In the genomic region with DNA sequence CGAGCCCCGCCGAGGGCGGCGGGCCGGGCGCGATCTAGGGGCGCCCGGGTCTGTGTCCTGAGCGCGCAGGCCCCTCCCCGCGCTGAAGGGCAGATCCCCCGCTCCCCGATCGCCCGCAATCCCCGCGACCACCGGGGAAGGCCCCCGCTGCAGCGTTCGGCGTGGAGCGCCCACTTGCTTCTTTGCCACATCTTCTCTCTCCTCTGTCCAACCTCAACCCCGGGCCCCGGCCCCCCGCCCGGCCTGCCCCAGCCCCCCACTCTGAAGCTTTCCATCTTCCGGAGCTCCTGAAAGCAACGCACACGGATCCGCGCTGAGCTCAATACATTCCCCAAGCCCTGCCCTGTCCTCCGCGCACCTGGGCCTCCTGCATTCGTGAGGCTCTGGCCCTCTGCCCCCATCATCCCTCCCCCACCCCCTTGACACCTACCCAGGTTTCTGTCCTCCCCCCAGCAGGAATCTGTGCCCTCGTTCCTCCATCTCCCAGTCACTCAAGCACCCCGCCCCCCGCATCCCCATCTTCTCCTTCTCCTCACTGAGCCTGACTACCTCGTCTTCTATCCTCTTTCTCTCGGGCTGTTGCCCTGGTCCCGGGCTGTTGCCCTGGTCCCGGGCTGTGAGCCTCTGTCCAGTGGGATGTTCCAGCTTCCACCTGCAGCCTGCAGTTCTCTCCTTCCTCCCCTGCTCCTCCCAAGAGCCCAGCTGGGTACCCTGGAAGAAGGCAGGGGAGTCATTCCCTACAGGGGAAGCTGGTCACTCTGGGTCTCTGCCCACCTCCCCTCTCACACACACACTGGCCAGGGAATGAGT, we compare ENCODE assay signal across 8 cellular contexts. TPM values are rescaled to one million over a fixed set of nuclear protein-coding genes. Genes with fewer than 3 reads are reported as not detected.
DNase-seq lines count a peak whose midpoint lies in the region; ATAC-seq and TF ChIP-seq lines count a peak whose summit lies in the region.

No MANE protein-coding gene starts in this region.

- peak overlapping the region; percentile 81 for H3K4me3 Mint-ChIP-seq in nephron progenitor cell

- H3K36me3 ChIP-seq in BJ (ENCODE audit: control insufficient read depth, insufficient read depth, low read length): peaks cover 11% of the 10 kb centered on the region

- DNase-seq in BJ (ENCODE audit: low read depth) (no peak), coronary artery (ENCODE audit: low spot score) (no peak), nephron progenitor cell (no peak), hippocampal formation (lab: John Stamatoyannopoulos, UW) (no peak), NCI-H187 (lab: John Stamatoyannopoulos, UW) (no peak), NCI-H1436 (lab: John Stamatoyannopoulos, UW) (no peak)
- no peak for DNase-seq in Jurkat, Clone E6-1 (ENCODE audit: low read depth, low spot score)

- H3K27me3 ChIP-seq in BJ (ENCODE audit: control insufficient read depth, insufficient read depth, low read length): no peaks in the 10 kb centered on the region

- H3K9me3 Mint-ChIP-seq in nephron progenitor cell: no peaks in the 10 kb centered on the region

- ATAC-seq in HG02623 (IDR thresholded peaks at IDR 0.05; ENCODE audit: unreplicated experiment): no peak

- H3K27ac ChIP-seq in coronary artery: peak overlapping the region; percentile 98 to 99

- peaks cover 32% of the 10 kb centered on the region for H3K27me3 Mint-ChIP-seq in nephron progenitor cell (ENCODE audit: low read depth, poor library complexity)

- POLR2A ChIA-PET in BJ (lab: Charles Lee): interaction anchor here (2.3 kb wide), 1 partner anchor 11 kb away, joined by 15 read pairs; no protein-coding TSS in a partner anchor

- CTCF ChIA-PET in BJ (lab: Yijun Ruan, JAX): interaction anchor here (0.5 to 7.4 kb wide), 8 partner anchors 10 to 851 kb away, joined by 3 to 39 read pairs (median 4); a partner anchor contains a TSS

- no peak overlapping the region for H3K27ac Mint-ChIP-seq in nephron progenitor cell

- H3K4me3 ChIP-seq in BJ (ENCODE audit: low read depth, low read length) (peak overlapping the region; percentile 68), coronary artery (peak overlapping the region; percentile 83)
- peak overlapping the region; percentile 46 for H3K4me3 ChIP-seq in Jurkat, Clone E6-1 (ENCODE audit: low read length)

- no peak for TF ChIP-seq CTCF in BJ (IDR thresholded peaks at IDR 0.05; ENCODE audit: insufficient read depth, low read depth, low read length)
- no peak for TF ChIP-seq CTCF in coronary artery (IDR thresholded peaks at IDR 0.05)
- no peak for TF ChIP-seq CTCF in nephron progenitor cell (IDR thresholded peaks at IDR 0.05)

- H3K4me1 Mint-ChIP-seq in nephron progenitor cell: peaks cover 39% of the 10 kb centered on the region

- no peaks in the 10 kb centered on the region for H3K36me3 Mint-ChIP-seq in nephron progenitor cell (ENCODE audit: low read depth)

RNA-seq across cellular contexts. Expression of gene SPEG, which starts 7.8 kb away (rescaled TPM):
- polyA plus RNA-seq in BJ (2011; rRNA removed): 47.0 and 69.9 TPM in 2 replicates
- polyA minus RNA-seq in BJ (2011; rRNA and poly(A)+ RNA removed): 21.9 and 45.9 TPM in 2 replicates
- polyA plus RNA-seq in Jurkat, Clone E6-1 (2012; ENCODE audit: insufficient read depth, insufficient read length): 29.7 TPM

RNA-seq across cellular contexts. Expression of gene DES, which starts 24.2 kb away (rescaled TPM):
- 5.4 and 7.0 TPM in 2 replicates for polyA plus RNA-seq in BJ (2011; rRNA removed)
- polyA minus RNA-seq in BJ (2011; rRNA and poly(A)+ RNA removed): 9.1 and 19.6 TPM in 2 replicates
- polyA plus RNA-seq in Jurkat, Clone E6-1 (2012; ENCODE audit: insufficient read depth, insufficient read length): not detected

RNA-seq across cellular contexts. Expression of gene DNPEP, which starts 54.7 kb away (rescaled TPM):
- 69.2 and 134 TPM in 2 replicates for polyA plus RNA-seq in BJ (2011; rRNA removed)
- 63.4 and 85.1 TPM in 2 replicates for polyA minus RNA-seq in BJ (2011; rRNA and poly(A)+ RNA removed)
- 95.4 TPM for polyA plus RNA-seq in Jurkat, Clone E6-1 (2012; ENCODE audit: insufficient read depth, insufficient read length)

RNA-seq across cellular contexts. Expression of gene GMPPA, which starts 56.3 kb away (rescaled TPM):
- polyA plus RNA-seq in BJ (2011; rRNA removed): 123 and 171 TPM in 2 replicates
- polyA minus RNA-seq in BJ (2011; rRNA and poly(A)+ RNA removed): 83.3 and 128 TPM in 2 replicates
- 46.3 TPM for polyA plus RNA-seq in Jurkat, Clone E6-1 (2012; ENCODE audit: insufficient read depth, insufficient read length)
